In genomic region chrX:71546879-71547278, GRCh38 we compare ENCODE assay signal across 23 cellular contexts. TPM values are rescaled to one million over a fixed set of nuclear protein-coding genes. Genes with fewer than 3 reads are reported as not detected.
DNase-seq lines count a peak whose midpoint lies in the region; ATAC-seq and TF ChIP-seq lines count a peak whose summit lies in the region.
"Had no signal": no experiment of that assay in that cellular context is flagged by ENCODE, and none has a peak within 500 bp of the region (broad histone marks: within the 10 kb centered on the region; RNA-seq: fewer than 3 reads in every experiment).

No MANE protein-coding gene starts in this region.

- no peak for TF ChIP-seq POLR2A in spleen (IDR thresholded peaks at IDR 0.05)

- no peaks in the 10 kb centered on the region for H3K27me3 Mint-ChIP-seq in activated naive CD4-positive, alpha-beta T cell treated with anti-CD3 and anti-CD28 coated beads, Interleukin-2, amount 50 U/mL, for 24 hours
- no peaks in the 10 kb centered on the region for H3K27me3 Mint-ChIP-seq in activated naive CD4-positive, alpha-beta T cell treated with anti-CD3 and anti-CD28 coated beads for 36 hours (ENCODE audit: low read depth)
- no peaks in the 10 kb centered on the region for H3K27me3 Mint-ChIP-seq in activated T-helper 17 cell treated with anti-CD3 and anti-CD28 coated beads, Interleukin-2, amount 50 U/mL, for 72 hours
- H3K27me3 Mint-ChIP-seq: CD4-positive, alpha-beta memory T cell had no signal

- no peaks in the 10 kb centered on the region for H3K9me3 Mint-ChIP-seq in activated naive CD4-positive, alpha-beta T cell treated with anti-CD3 and anti-CD28 coated beads, Interleukin-2, amount 50 U/mL, for 24 hours
- H3K9me3 Mint-ChIP-seq in activated naive CD4-positive, alpha-beta T cell treated with anti-CD3 and anti-CD28 coated beads for 36 hours, result no peaks in the 10 kb centered on the region
- no peaks in the 10 kb centered on the region for H3K9me3 Mint-ChIP-seq in activated T-helper 17 cell treated with anti-CD3 and anti-CD28 coated beads, Interleukin-2, amount 50 U/mL, for 72 hours
- H3K9me3 Mint-ChIP-seq: CD4-positive, alpha-beta memory T cell had no signal

- no peak for TF ChIP-seq RAD21 in Ishikawa (IDR thresholded peaks at IDR 0.05; ENCODE audit: low read depth)

- DNase-seq in activated naive CD4-positive, alpha-beta T cell treated with anti-CD3 and anti-CD28 coated beads for 36 hours, result no peak
- peak; percentile 77 for DNase-seq in spleen
- DNase-seq in OCI-M2 (lab: John Stamatoyannopoulos, UW; ENCODE audit: unreplicated experiment), result no peak
- no peak for DNase-seq in NCI-H1048 (lab: John Stamatoyannopoulos, UW)
- DNase-seq: C1 segment of cervical spinal cord; CD4-positive, alpha-beta memory T cell; COR-L47; DMS53; H7; NCI-H1092 treated with DMSO at 0.1 percent for 48 hours; NCI-H1436; NCI-H187; NCI-H2081 treated with DMSO at 0.1 percent for 48 hours; NCI-H2171; NCI-H345; NCI-H524; NCI-H748 treated with DMSO at 0.1 percent for 48 hours; SHP77 treated with DMSO at 0.1 percent for 48 hours had no signal

- no peaks in the 10 kb centered on the region for H3K9me3 ChIP-seq in spleen

- H3K36me3 Mint-ChIP-seq in activated naive CD4-positive, alpha-beta T cell treated with anti-CD3 and anti-CD28 coated beads, Interleukin-2, amount 50 U/mL, for 24 hours, result peaks cover 12% of the 10 kb centered on the region
- peaks cover 53% of the 10 kb centered on the region for H3K36me3 Mint-ChIP-seq in activated naive CD4-positive, alpha-beta T cell treated with anti-CD3 and anti-CD28 coated beads for 36 hours (ENCODE audit: low read depth)
- peaks cover 99% of the 10 kb centered on the region for H3K36me3 Mint-ChIP-seq in activated T-helper 17 cell treated with anti-CD3 and anti-CD28 coated beads, Interleukin-2, amount 50 U/mL, for 72 hours (ENCODE audit: low read depth)

- no peak for ATAC-seq in activated T-helper 17 cell treated with anti-CD3 and anti-CD28 coated beads, Interleukin-2, amount 50 U/mL, for 72 hours (replicated peaks)
- ATAC-seq: Panc1 had no signal

- 72 to 91% (median 86%) methylated on average over 7 to 13 of the region's 13 CpGs for WGBS in spleen, 5 donors

- no peak for TF ChIP-seq CTCF in spleen (IDR thresholded peaks at IDR 0.05 in 8 of 11, conservative IDR thresholded peaks at IDR 0.05 in 3 of 11)

- H3K27ac ChIP-seq in spleen, result no peak overlapping the region
- H3K27ac ChIP-seq: RWPE1 had no signal

- peak overlapping the region; percentile 47 for H3K4me3 Mint-ChIP-seq in activated naive CD4-positive, alpha-beta T cell treated with anti-CD3 and anti-CD28 coated beads, Interleukin-2, amount 50 U/mL, for 24 hours
- H3K4me3 Mint-ChIP-seq in activated naive CD4-positive, alpha-beta T cell treated with anti-CD3 and anti-CD28 coated beads for 36 hours, result no peak overlapping the region
- peak overlapping the region; percentile 13 for H3K4me3 Mint-ChIP-seq in activated T-helper 17 cell treated with anti-CD3 and anti-CD28 coated beads, Interleukin-2, amount 50 U/mL, for 72 hours

- H3K36me3 ChIP-seq in spleen, result peaks cover 0 to 86% (median 31%) of the 10 kb centered on the region in 6 donors

- intact Hi-C loops in activated naive CD4-positive, alpha-beta T cell treated with anti-CD3 and anti-CD28 coated beads for 36 hours (cut with micrococcal nuclease), result no loop called here
- intact Hi-C loops in spleen (cut with DNase I; ENCODE audit: low total_unique reads), result no loop called here

- H3K4me1 ChIP-seq in spleen, result peaks cover 13 to 59% (median 32%) of the 10 kb centered on the region in 6 donors

- peaks cover 60% of the 10 kb centered on the region for H3K4me1 Mint-ChIP-seq in activated naive CD4-positive, alpha-beta T cell treated with anti-CD3 and anti-CD28 coated beads, Interleukin-2, amount 50 U/mL, for 24 hours
- H3K4me1 Mint-ChIP-seq in activated naive CD4-positive, alpha-beta T cell treated with anti-CD3 and anti-CD28 coated beads for 36 hours (ENCODE audit: low read depth), result peaks cover 63% of the 10 kb centered on the region
- peaks cover 16% of the 10 kb centered on the region for H3K4me1 Mint-ChIP-seq in activated T-helper 17 cell treated with anti-CD3 and anti-CD28 coated beads, Interleukin-2, amount 50 U/mL, for 72 hours

- H3K27me3 ChIP-seq in spleen (replicated peaks in 1 of 7), result no peaks in the 10 kb centered on the region

- no peak for TF ChIP-seq EP300 in Ishikawa (IDR thresholded peaks at IDR 0.05; ENCODE audit: borderline replicate concordance)

- CTCF ChIA-PET in activated naive CD4-positive, alpha-beta T cell treated with anti-CD3 and anti-CD28 coated beads for 36 hours (lab: Charles Lee), result interaction anchor here (0.6 to 1.3 kb wide), 3 partner anchors 8 to 202 kb away, joined by 3 read pairs; no protein-coding TSS in a partner anchor

- no peak overlapping the region for H3K4me3 ChIP-seq in spleen

- H3K27ac Mint-ChIP-seq in activated naive CD4-positive, alpha-beta T cell treated with anti-CD3 and anti-CD28 coated beads, Interleukin-2, amount 50 U/mL, for 24 hours, result peak overlapping the region; percentile 46
- no peak overlapping the region for H3K27ac Mint-ChIP-seq in activated naive CD4-positive, alpha-beta T cell treated with anti-CD3 and anti-CD28 coated beads for 36 hours
- H3K27ac Mint-ChIP-seq in activated T-helper 17 cell treated with anti-CD3 and anti-CD28 coated beads, Interleukin-2, amount 50 U/mL, for 72 hours, result no peak overlapping the region

TF ChIP-seq in Ishikawa, 13 proteins besides CTCF, POLR2A, EP300 and RAD21:
- TF ChIP-seq USF1 (IDR thresholded peaks at IDR 0.05), result no peak
- TF ChIP-seq CEBPB (IDR thresholded peaks at IDR 0.05), result 0 out of 2 replicates have a peak, but pooled peaks have one; percentile 13

RNA-seq across cellular contexts. Expression of gene OGT, which starts 14.0 kb away (rescaled TPM):
- total RNA-seq in activated naive CD4-positive, alpha-beta T cell treated with anti-CD3 and anti-CD28 coated beads for 36 hours, result 100 to 1,000 TPM; 307 to 323 TPM
- 100 to 1,000 TPM; 231 to 528 TPM for total RNA-seq in activated T-helper 17 cell treated with anti-CD3 and anti-CD28 coated beads, Interleukin-2, amount 50 U/mL, for 72 hours
- total RNA-seq in spleen, result 100 to 1,000 TPM; 216 to 393 (median 242) TPM
- polyA plus RNA-seq in spleen, result 100 to 1,000 TPM in 1 of 3 donors, 10 to 100 TPM in 2; 76.8 to 101 (median 87.3) TPM

RNA-seq across cellular contexts. Expression of gene GCNA, which starts 31.4 kb away (rescaled TPM):
- total RNA-seq in activated naive CD4-positive, alpha-beta T cell treated with anti-CD3 and anti-CD28 coated beads for 36 hours, result 1 to 10 TPM; 2.8 to 2.9 TPM
- 10 to 100 TPM in 1 of 2 donors, 1 to 10 TPM in 1; 4.9 to 10.7 TPM for total RNA-seq in activated T-helper 17 cell treated with anti-CD3 and anti-CD28 coated beads, Interleukin-2, amount 50 U/mL, for 72 hours
- total RNA-seq in spleen, result 10 to 100 TPM in 1 of 7 donors, 1 to 10 TPM in 6; 1.9 to 12.8 (median 4.4) TPM
- 1 to 10 TPM; 1.8 to 2.4 (median 1.9) TPM for polyA plus RNA-seq in spleen
